In the genomic region with DNA sequence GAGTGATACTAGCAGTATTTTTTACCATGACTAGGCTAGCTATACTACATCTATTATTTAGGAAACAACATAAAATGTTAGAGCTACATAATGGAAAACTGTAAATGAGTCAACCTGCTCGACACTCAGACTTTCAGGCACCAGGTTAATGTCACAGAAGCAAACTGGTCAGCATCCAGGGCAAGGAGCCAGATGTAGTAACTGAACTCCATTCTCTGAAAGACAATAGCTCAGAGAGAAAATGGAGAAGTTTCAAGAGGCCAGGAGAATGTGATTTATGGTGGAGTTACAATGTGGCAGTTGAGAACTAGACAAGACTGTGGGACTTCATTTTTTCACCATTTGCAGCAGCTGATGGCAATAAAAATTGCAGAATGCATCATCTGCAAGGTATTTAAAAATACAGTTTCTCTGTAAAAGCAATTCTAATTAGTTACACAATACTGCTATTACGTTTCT, we compare ENCODE assay signal across 2 cellular contexts.
TF ChIP-seq lines count a peak whose summit lies in the region.

No MANE protein-coding gene starts in this region.

TF ChIP-seq in GM23338, 12 proteins besides CTCF, POLR2A, EP300 and RAD21 (continued from another document):
- TF ChIP-seq REST (IDR thresholded peaks at IDR 0.05; ENCODE audit: unreplicated experiment), result no peak
- no peak for TF ChIP-seq POLR2AphosphoS5 (IDR thresholded peaks at IDR 0.05; ENCODE audit: low read depth)
- no peak for TF ChIP-seq ZNF462 (CRISPR knock-in tag; IDR thresholded peaks at IDR 0.05)
- TF ChIP-seq JUNB (IDR thresholded peaks at IDR 0.05; ENCODE audit: unreplicated experiment), result no peak
- no peak for TF ChIP-seq ZNF114 (CRISPR knock-in tag; IDR thresholded peaks at IDR 0.05)
- TF ChIP-seq EZH2phosphoT487 (IDR thresholded peaks at IDR 0.05; ENCODE audit: unreplicated experiment), result no peak
- TF ChIP-seq NANOG (IDR thresholded peaks at IDR 0.05; ENCODE audit: borderline replicate concordance), result no peak
- no peak for TF ChIP-seq STAT1 (IDR thresholded peaks at IDR 0.05; ENCODE audit: unreplicated experiment)
- TF ChIP-seq ZNF331 (CRISPR knock-in tag; IDR thresholded peaks at IDR 0.05; ENCODE audit: low read depth), result no peak
TF ChIP-seq in GM23338: peak in this region for 0.

TF ChIP-seq in WTC11, 78 proteins besides CTCF, POLR2A, EP300 and RAD21 (continued from another document):
- no peak for TF ChIP-seq RORB (CRISPR knock-in tag; IDR thresholded peaks at IDR 0.05)
- TF ChIP-seq, protein P1, sequence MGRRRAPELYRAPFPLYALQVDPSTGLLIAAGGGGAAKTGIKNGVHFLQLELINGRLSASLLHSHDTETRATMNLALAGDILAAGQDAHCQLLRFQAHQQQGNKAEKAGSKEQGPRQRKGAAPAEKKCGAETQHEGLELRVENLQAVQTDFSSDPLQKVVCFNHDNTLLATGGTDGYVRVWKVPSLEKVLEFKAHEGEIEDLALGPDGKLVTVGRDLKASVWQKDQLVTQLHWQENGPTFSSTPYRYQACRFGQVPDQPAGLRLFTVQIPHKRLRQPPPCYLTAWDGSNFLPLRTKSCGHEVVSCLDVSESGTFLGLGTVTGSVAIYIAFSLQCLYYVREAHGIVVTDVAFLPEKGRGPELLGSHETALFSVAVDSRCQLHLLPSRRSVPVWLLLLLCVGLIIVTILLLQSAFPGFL (CRISPR knock-in tag; IDR thresholded peaks at IDR 0.05; ENCODE audit: borderline replicate concordance), result no peak
- TF ChIP-seq HMGXB4 (CRISPR knock-in tag; IDR thresholded peaks at IDR 0.05), result no peak
- TF ChIP-seq, protein P2, sequence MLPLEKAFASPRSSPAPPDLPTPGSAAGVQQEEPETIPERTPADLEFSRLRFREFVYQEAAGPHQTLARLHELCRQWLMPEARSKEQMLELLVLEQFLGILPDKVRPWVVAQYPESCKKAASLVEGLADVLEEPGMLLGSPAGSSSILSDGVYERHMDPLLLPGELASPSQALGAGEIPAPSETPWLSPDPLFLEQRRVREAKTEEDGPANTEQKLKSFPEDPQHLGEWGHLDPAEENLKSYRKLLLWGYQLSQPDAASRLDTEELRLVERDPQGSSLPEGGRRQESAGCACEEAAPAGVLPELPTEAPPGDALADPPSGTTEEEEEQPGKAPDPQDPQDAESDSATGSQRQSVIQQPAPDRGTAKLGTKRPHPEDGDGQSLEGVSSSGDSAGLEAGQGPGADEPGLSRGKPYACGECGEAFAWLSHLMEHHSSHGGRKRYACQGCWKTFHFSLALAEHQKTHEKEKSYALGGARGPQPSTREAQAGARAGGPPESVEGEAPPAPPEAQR (CRISPR knock-in tag; IDR thresholded peaks at IDR 0.05), result no peak
- no peak for TF ChIP-seq ZBTB43 (CRISPR knock-in tag; IDR thresholded peaks at IDR 0.05)
- no peak for TF ChIP-seq NFATC4 (CRISPR knock-in tag; IDR thresholded peaks at IDR 0.05)
- TF ChIP-seq GRHL2 (CRISPR knock-in tag; IDR thresholded peaks at IDR 0.05; ENCODE audit: insufficient replicate concordance, severe bottlenecking), result no peak
- TF ChIP-seq, protein P3, sequence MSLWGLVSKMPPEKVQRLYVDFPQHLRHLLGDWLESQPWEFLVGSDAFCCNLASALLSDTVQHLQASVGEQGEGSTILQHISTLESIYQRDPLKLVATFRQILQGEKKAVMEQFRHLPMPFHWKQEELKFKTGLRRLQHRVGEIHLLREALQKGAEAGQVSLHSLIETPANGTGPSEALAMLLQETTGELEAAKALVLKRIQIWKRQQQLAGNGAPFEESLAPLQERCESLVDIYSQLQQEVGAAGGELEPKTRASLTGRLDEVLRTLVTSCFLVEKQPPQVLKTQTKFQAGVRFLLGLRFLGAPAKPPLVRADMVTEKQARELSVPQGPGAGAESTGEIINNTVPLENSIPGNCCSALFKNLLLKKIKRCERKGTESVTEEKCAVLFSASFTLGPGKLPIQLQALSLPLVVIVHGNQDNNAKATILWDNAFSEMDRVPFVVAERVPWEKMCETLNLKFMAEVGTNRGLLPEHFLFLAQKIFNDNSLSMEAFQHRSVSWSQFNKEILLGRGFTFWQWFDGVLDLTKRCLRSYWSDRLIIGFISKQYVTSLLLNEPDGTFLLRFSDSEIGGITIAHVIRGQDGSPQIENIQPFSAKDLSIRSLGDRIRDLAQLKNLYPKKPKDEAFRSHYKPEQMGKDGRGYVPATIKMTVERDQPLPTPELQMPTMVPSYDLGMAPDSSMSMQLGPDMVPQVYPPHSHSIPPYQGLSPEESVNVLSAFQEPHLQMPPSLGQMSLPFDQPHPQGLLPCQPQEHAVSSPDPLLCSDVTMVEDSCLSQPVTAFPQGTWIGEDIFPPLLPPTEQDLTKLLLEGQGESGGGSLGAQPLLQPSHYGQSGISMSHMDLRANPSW (CRISPR knock-in tag; conservative IDR thresholded peaks at IDR 0.05; ENCODE audit: low read depth), result no peak
- no peak for TF ChIP-seq ZNF512 (CRISPR knock-in tag; IDR thresholded peaks at IDR 0.05; ENCODE audit: borderline replicate concordance)
- no peak for TF ChIP-seq ZNF671 (CRISPR knock-in tag; IDR thresholded peaks at IDR 0.05)
- no peak for TF ChIP-seq ESRRA (CRISPR knock-in tag; IDR thresholded peaks at IDR 0.05; ENCODE audit: borderline replicate concordance)
- TF ChIP-seq ZNF219 (CRISPR knock-in tag; IDR thresholded peaks at IDR 0.05; ENCODE audit: borderline replicate concordance), result no peak
TF ChIP-seq in WTC11: peak in this region for 0.
